In the genomic region with DNA sequence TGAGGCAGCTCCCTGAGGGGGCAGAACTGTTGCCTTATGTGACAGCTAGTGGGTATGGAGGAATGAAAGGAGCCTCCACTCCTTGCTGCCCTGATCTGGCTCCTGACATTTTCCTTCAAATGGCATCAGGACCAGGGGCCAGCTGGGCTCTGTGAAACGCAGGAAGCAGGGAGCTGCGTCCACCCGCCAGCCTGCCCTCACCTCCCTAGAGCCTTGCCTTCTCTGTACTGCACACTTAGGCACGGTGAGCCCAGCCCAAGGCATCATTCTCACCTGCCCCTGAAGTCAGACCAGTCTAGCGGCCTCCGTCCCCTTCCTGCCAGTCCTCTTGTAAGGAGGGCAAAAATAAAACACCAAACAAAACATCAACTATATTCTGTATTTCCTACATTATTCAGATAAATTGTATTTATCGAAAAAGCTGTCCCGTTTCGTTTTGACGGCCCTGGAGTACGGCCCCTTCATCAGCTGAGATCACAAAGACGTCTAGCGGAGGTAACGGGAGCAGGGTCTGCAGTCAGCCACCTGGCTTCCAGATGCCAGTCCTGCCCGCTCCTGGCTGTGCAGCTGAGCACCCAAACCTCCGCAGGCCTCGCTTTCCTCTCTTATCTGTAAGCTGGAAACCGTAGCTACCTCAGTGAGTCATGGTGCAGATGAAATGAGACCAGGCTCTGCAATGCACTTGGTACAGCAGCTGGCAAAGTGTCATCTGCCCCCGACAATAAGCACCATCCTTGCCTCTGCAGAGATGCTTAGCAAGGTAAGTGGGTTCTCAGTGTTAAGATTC, we compare ENCODE assay signal across 1 cellular context.
TF ChIP-seq lines count a peak whose summit lies in the region.

No MANE protein-coding gene starts in this region.

TF ChIP-seq in IMR-90, 13 proteins besides CTCF, POLR2A, EP300 and RAD21 (continued from another document):
- TF ChIP-seq, protein P1, sequence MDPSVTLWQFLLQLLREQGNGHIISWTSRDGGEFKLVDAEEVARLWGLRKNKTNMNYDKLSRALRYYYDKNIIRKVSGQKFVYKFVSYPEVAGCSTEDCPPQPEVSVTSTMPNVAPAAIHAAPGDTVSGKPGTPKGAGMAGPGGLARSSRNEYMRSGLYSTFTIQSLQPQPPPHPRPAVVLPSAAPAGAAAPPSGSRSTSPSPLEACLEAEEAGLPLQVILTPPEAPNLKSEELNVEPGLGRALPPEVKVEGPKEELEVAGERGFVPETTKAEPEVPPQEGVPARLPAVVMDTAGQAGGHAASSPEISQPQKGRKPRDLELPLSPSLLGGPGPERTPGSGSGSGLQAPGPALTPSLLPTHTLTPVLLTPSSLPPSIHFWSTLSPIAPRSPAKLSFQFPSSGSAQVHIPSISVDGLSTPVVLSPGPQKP (IDR thresholded peaks at IDR 0.05; ENCODE audit: borderline replicate concordance, low read depth, low read length): no peak
- TF ChIP-seq MAZ (IDR thresholded peaks at IDR 0.05; ENCODE audit: borderline replicate concordance, low read depth, low read length): no peak
- no peak for TF ChIP-seq CEBPB (IDR thresholded peaks at IDR 0.05; ENCODE audit: low read depth, low read length)
- TF ChIP-seq RFX5 (IDR thresholded peaks at IDR 0.05; ENCODE audit: low read depth, low read length): no peak
- no peak for TF ChIP-seq BHLHE40 (IDR thresholded peaks at IDR 0.05; ENCODE audit: low read depth, low read length)
- TF ChIP-seq RCOR1 (IDR thresholded peaks at IDR 0.05; ENCODE audit: insufficient replicate concordance, low read length): no peak
- TF ChIP-seq, protein P2, sequence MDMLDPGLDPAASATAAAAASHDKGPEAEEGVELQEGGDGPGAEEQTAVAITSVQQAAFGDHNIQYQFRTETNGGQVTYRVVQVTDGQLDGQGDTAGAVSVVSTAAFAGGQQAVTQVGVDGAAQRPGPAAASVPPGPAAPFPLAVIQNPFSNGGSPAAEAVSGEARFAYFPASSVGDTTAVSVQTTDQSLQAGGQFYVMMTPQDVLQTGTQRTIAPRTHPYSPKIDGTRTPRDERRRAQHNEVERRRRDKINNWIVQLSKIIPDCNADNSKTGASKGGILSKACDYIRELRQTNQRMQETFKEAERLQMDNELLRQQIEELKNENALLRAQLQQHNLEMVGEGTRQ (IDR thresholded peaks at IDR 0.05; ENCODE audit: low read depth, low read length): no peak
- no peak for TF ChIP-seq SMC3 (IDR thresholded peaks at IDR 0.05; ENCODE audit: low read depth, low read length)
- TF ChIP-seq MAFK (IDR thresholded peaks at IDR 0.05; ENCODE audit: low read depth, low read length): no peak
- no peak for TF ChIP-seq FOS (IDR thresholded peaks at IDR 0.05; ENCODE audit: low read depth, low read length)
- TF ChIP-seq CHD1 (IDR thresholded peaks at IDR 0.05; ENCODE audit: low read depth, low read length): no peak
